11 cellular contexts compared by ENCODE assay signal in the genomic region with DNA sequence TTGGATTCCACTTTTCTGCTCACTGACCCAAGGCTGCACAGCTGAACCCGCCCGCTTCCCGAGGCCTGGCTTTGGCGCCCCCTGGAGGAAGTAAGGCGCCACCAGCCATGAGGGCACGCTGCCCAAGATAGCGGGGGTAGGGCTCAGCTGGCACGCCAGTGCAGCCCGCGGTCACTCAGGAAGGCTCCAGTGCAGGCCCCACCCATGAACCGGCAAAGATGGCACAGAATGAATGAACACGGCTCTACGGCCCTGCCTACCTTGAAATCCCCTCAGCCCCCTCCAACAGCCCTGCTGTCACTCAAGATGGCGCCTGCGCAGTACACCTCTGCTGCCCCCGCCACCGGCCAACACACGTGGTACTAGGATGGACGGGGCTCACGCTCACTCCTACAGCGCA. TPM values are rescaled to one million over a fixed set of nuclear protein-coding genes. Genes with fewer than 3 reads are reported as not detected.
DNase-seq lines count a peak whose midpoint lies in the region; ATAC-seq and TF ChIP-seq lines count a peak whose summit lies in the region.
"Had no signal": no experiment of that assay in that cellular context is flagged by ENCODE, and none has a peak within 500 bp of the region (broad histone marks: within the 10 kb centered on the region; RNA-seq: fewer than 3 reads in every experiment).

No MANE protein-coding gene starts in this region.

- 37 to 44% methylated on average over 20 to 21 of the region's 21 CpGs for WGBS in lower leg skin, 2 donors

- no peak for ATAC-seq in GM21423 (IDR thresholded peaks at IDR 0.05; ENCODE audit: unreplicated experiment)
- ATAC-seq in GM21367 (IDR thresholded peaks at IDR 0.05; ENCODE audit: unreplicated experiment) = no peak

- H3K36me3 ChIP-seq in tibial artery = peaks cover 0 to 10% (median 0%) of the 10 kb centered on the region in 3 donors

- TF ChIP-seq CTCF in choroid plexus epithelial cell (conservative IDR thresholded peaks at IDR 0.05; ENCODE audit: low read depth, low read length) (peak; percentile 10), lower leg skin (IDR thresholded peaks at IDR 0.05) (no peak), tibial artery (IDR thresholded peaks at IDR 0.05) (peak; percentile 57 to 63)

- no peaks in the 10 kb centered on the region for H3K9me3 ChIP-seq in tibial artery

- DNase-seq in NCI-H748 (lab: John Stamatoyannopoulos, UW; ENCODE audit: unreplicated experiment) (peak; percentile 65), NCI-H748 treated with DMSO at 0.1 percent for 48 hours (lab: John Stamatoyannopoulos, UW) (no peak), choroid plexus epithelial cell (ENCODE audit: low read depth) (peak; percentile 22), lower leg skin (ENCODE audit: low spot score in 2 of 2) (peak; percentile 41 to 89), tibial artery (peak; percentile 71 to 90)
- no peak for DNase-seq in activated CD4-positive, CD25-positive, alpha-beta regulatory T cell (lab: John Stamatoyannopoulos, UW)

- TF ChIP-seq POLR2A in lower leg skin (IDR thresholded peaks at IDR 0.05) = no peak

- no peaks in the 10 kb centered on the region for H3K27me3 ChIP-seq in tibial artery

- H3K4me3 ChIP-seq in choroid plexus epithelial cell (ENCODE audit: low read depth, low read length) (no peak overlapping the region), lower leg skin (ENCODE audit: low read depth, poor library complexity, severe bottlenecking) (no peak overlapping the region), tibial artery (peak overlapping the region; percentile 52 to 60)

- peaks cover 0 to 10% (median 0%) of the 10 kb centered on the region in 4 donors for H3K4me1 ChIP-seq in tibial artery

- intact Hi-C loops in lower leg skin (cut with DNase I; ENCODE audit: low total_unique reads) = no loop called here
- intact Hi-C loops in tibial artery (cut with DNase I; ENCODE audit: low total_unique reads) = no loop called here

- peak overlapping the region; percentile 85 to 88 for H3K27ac ChIP-seq in tibial artery

RNA-seq across cellular contexts. Expression of a gene that starts 3.0 kb away (rescaled TPM):
- total RNA-seq in lower leg skin = 1 to 10 TPM; 1.4 to 7.6 (median 3.6) TPM
- total RNA-seq: A172 had no signal

RNA-seq across cellular contexts. Expression of a gene that starts 3.0 kb away (rescaled TPM):
- total RNA-seq in lower leg skin = under 1 TPM in 1 of 4 donors, not detected in 3; 0.45 TPM
- total RNA-seq: A172; activated T-cell treated with anti-CD3 and anti-CD28 coated beads, Interleukin-2, amount 50 U/mL, for 72 hours; lung microvascular endothelial cell had no signal

Comparison
In these comparisons a context has a peak if more than half of its experiments do, and no peak if none do; other contexts are left out.
1. DNase-seq: peak in NCI-H748 (single experiment), choroid plexus epithelial cell (single experiment), lower leg skin (2 of 2) and tibial artery (2 of 2); none in NCI-H748 treated with DMSO at 0.1 percent for 48 hours (single experiment) and activated CD4-positive, CD25-positive, alpha-beta regulatory T cell (0 of 4).
2. H3K4me3 ChIP-seq: peak in tibial artery (2 of 2); none in choroid plexus epithelial cell (single experiment) and lower leg skin (single experiment).
3. CTCF ChIP-seq: peak in choroid plexus epithelial cell (single experiment) and tibial artery (2 of 2); none in lower leg skin (0 of 3).